Comparison of ENCODE assay signal across 1 cellular context in the genomic region with DNA sequence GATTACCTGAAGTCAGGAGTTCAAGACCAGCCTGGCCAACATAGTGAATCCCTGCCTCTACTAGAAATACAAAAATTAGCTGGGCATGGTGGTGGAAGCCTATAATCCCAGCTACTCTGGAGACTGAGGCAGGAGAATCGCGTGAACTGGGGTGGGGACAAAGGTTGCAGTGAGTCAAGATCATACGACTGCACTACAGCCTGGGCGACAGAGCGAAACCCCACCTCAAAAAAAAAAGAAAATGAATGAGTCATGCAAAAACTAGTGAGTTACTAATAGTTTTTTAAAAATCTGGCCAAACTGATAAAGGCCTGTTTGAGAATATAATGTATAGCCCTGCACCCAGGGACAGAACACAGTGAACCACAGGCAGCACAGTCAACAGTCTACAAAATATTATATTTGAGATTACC.
TF ChIP-seq lines count a peak whose summit lies in the region.

No MANE protein-coding gene starts in this region.

TF ChIP-seq in K562, 482 proteins besides CTCF, POLR2A, EP300 and RAD21 (continued from another document and continues in another):
- TF ChIP-seq ELF2 (CRISPR knock-in tag; IDR thresholded peaks at IDR 0.05) (no peak), BMI1 (IDR thresholded peaks at IDR 0.05; ENCODE audit: low read length) (no peak), HMG20B (CRISPR knock-in tag; IDR thresholded peaks at IDR 0.05) (no peak), RBM22 (IDR thresholded peaks at IDR 0.05; ENCODE audit: low read depth, low read length, poor library complexity, severe bottlenecking) (no peak), MAFF (IDR thresholded peaks at IDR 0.05; ENCODE audit: low read length) (peak; percentile 43; the same call in 1 of the 2 replicates), NELFE (IDR thresholded peaks at IDR 0.05; ENCODE audit: insufficient read depth, insufficient read length) (no peak), NR1H2 (CRISPR knock-in tag; IDR thresholded peaks at IDR 0.05) (no peak), FOSL1 (tag; conservative IDR thresholded peaks at IDR 0.05) (peak; percentile 99), ZNF24 (IDR thresholded peaks at IDR 0.05) (no peak), SAP30 (IDR thresholded peaks at IDR 0.05; ENCODE audit: borderline replicate concordance, insufficient read depth, low read depth, low read length, poor library complexity, severe bottlenecking) (no peak), MIER1 (IDR thresholded peaks at IDR 0.05; ENCODE audit: low read depth) (no peak), ATF7 (IDR thresholded peaks at IDR 0.05) (peak; percentile 66), HDAC3 (IDR thresholded peaks at IDR 0.05; ENCODE audit: borderline replicate concordance, partially characterized antibody) (no peak), ZFP36 (IDR thresholded peaks at IDR 0.05; ENCODE audit: low read depth, low read length, partially characterized antibody) (no peak), SMARCC2 (IDR thresholded peaks at IDR 0.05; ENCODE audit: low read depth) (peak; percentile 76), HNRNPK (IDR thresholded peaks at IDR 0.05; ENCODE audit: low read depth, low read length, poor library complexity, severe bottlenecking) (no peak), FOXJ3 (CRISPR knock-in tag; IDR thresholded peaks at IDR 0.05) (no peak), GATAD2A (IDR thresholded peaks at IDR 0.05) (no peak), LARP7 (IDR thresholded peaks at IDR 0.05) (no peak), ZNF12 (CRISPR knock-in tag; IDR thresholded peaks at IDR 0.05) (no peak), CTBP1 (IDR thresholded peaks at IDR 0.05; ENCODE audit: borderline replicate concordance) (no peak), XRCC5 (IDR thresholded peaks at IDR 0.05; ENCODE audit: low read depth, low read length) (no peak), RB1 (IDR thresholded peaks at IDR 0.05; ENCODE audit: low read depth) (no peak), PPARD (CRISPR knock-in tag; IDR thresholded peaks at IDR 0.05) (no peak), POLR2B (IDR thresholded peaks at IDR 0.05; ENCODE audit: low read depth, partially characterized antibody) (no peak), DNMT1 (IDR thresholded peaks at IDR 0.05) (no peak), BRF1 (IDR thresholded peaks at IDR 0.05; ENCODE audit: borderline replicate concordance, extremely low read depth, insufficient read length) (no peak)
- TF ChIP-seq, protein P1, sequence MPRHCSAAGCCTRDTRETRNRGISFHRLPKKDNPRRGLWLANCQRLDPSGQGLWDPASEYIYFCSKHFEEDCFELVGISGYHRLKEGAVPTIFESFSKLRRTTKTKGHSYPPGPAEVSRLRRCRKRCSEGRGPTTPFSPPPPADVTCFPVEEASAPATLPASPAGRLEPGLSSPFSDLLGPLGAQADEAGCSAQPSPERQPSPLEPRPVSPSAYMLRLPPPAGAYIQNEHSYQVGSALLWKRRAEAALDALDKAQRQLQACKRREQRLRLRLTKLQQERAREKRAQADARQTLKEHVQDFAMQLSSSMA (CRISPR knock-in tag; IDR thresholded peaks at IDR 0.05): no peak
- TF ChIP-seq, protein P2, sequence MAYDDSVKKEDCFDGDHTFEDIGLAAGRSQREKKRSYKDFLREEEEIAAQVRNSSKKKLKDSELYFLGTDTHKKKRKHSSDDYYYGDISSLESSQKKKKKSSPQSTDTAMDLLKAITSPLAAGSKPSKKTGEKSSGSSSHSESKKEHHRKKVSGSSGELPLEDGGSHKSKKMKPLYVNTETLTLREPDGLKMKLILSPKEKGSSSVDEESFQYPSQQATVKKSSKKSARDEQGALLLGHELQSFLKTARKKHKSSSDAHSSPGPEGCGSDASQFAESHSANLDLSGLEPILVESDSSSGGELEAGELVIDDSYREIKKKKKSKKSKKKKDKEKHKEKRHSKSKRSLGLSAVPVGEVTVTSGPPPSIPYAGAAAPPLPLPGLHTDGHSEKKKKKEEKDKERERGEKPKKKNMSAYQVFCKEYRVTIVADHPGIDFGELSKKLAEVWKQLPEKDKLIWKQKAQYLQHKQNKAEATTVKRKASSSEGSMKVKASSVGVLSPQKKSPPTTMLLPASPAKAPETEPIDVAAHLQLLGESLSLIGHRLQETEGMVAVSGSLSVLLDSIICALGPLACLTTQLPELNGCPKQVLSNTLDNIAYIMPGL (CRISPR knock-in tag; IDR thresholded peaks at IDR 0.05): no peak
- TF ChIP-seq, protein P3, sequence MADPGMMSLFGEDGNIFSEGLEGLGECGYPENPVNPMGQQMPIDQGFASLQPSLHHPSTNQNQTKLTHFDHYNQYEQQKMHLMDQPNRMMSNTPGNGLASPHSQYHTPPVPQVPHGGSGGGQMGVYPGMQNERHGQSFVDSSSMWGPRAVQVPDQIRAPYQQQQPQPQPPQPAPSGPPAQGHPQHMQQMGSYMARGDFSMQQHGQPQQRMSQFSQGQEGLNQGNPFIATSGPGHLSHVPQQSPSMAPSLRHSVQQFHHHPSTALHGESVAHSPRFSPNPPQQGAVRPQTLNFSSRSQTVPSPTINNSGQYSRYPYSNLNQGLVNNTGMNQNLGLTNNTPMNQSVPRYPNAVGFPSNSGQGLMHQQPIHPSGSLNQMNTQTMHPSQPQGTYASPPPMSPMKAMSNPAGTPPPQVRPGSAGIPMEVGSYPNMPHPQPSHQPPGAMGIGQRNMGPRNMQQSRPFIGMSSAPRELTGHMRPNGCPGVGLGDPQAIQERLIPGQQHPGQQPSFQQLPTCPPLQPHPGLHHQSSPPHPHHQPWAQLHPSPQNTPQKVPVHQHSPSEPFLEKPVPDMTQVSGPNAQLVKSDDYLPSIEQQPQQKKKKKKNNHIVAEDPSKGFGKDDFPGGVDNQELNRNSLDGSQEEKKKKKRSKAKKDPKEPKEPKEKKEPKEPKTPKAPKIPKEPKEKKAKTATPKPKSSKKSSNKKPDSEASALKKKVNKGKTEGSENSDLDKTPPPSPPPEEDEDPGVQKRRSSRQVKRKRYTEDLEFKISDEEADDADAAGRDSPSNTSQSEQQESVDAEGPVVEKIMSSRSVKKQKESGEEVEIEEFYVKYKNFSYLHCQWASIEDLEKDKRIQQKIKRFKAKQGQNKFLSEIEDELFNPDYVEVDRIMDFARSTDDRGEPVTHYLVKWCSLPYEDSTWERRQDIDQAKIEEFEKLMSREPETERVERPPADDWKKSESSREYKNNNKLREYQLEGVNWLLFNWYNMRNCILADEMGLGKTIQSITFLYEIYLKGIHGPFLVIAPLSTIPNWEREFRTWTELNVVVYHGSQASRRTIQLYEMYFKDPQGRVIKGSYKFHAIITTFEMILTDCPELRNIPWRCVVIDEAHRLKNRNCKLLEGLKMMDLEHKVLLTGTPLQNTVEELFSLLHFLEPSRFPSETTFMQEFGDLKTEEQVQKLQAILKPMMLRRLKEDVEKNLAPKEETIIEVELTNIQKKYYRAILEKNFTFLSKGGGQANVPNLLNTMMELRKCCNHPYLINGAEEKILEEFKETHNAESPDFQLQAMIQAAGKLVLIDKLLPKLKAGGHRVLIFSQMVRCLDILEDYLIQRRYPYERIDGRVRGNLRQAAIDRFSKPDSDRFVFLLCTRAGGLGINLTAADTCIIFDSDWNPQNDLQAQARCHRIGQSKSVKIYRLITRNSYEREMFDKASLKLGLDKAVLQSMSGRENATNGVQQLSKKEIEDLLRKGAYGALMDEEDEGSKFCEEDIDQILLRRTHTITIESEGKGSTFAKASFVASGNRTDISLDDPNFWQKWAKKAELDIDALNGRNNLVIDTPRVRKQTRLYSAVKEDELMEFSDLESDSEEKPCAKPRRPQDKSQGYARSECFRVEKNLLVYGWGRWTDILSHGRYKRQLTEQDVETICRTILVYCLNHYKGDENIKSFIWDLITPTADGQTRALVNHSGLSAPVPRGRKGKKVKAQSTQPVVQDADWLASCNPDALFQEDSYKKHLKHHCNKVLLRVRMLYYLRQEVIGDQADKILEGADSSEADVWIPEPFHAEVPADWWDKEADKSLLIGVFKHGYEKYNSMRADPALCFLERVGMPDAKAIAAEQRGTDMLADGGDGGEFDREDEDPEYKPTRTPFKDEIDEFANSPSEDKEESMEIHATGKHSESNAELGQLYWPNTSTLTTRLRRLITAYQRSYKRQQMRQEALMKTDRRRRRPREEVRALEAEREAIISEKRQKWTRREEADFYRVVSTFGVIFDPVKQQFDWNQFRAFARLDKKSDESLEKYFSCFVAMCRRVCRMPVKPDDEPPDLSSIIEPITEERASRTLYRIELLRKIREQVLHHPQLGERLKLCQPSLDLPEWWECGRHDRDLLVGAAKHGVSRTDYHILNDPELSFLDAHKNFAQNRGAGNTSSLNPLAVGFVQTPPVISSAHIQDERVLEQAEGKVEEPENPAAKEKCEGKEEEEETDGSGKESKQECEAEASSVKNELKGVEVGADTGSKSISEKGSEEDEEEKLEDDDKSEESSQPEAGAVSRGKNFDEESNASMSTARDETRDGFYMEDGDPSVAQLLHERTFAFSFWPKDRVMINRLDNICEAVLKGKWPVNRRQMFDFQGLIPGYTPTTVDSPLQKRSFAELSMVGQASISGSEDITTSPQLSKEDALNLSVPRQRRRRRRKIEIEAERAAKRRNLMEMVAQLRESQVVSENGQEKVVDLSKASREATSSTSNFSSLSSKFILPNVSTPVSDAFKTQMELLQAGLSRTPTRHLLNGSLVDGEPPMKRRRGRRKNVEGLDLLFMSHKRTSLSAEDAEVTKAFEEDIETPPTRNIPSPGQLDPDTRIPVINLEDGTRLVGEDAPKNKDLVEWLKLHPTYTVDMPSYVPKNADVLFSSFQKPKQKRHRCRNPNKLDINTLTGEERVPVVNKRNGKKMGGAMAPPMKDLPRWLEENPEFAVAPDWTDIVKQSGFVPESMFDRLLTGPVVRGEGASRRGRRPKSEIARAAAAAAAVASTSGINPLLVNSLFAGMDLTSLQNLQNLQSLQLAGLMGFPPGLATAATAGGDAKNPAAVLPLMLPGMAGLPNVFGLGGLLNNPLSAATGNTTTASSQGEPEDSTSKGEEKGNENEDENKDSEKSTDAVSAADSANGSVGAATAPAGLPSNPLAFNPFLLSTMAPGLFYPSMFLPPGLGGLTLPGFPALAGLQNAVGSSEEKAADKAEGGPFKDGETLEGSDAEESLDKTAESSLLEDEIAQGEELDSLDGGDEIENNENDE (IDR thresholded peaks at IDR 0.05; ENCODE audit: low read depth, low read length): no peak
- TF ChIP-seq, protein P4, sequence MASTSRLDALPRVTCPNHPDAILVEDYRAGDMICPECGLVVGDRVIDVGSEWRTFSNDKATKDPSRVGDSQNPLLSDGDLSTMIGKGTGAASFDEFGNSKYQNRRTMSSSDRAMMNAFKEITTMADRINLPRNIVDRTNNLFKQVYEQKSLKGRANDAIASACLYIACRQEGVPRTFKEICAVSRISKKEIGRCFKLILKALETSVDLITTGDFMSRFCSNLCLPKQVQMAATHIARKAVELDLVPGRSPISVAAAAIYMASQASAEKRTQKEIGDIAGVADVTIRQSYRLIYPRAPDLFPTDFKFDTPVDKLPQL (IDR thresholded peaks at IDR 0.05; ENCODE audit: extremely low read depth, insufficient read length): no peak
- TF ChIP-seq, protein P5, sequence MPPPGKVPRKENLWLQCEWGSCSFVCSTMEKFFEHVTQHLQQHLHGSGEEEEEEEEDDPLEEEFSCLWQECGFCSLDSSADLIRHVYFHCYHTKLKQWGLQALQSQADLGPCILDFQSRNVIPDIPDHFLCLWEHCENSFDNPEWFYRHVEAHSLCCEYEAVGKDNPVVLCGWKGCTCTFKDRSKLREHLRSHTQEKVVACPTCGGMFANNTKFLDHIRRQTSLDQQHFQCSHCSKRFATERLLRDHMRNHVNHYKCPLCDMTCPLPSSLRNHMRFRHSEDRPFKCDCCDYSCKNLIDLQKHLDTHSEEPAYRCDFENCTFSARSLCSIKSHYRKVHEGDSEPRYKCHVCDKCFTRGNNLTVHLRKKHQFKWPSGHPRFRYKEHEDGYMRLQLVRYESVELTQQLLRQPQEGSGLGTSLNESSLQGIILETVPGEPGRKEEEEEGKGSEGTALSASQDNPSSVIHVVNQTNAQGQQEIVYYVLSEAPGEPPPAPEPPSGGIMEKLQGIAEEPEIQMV (tag; conservative IDR thresholded peaks at IDR 0.05; ENCODE audit: low read depth): no peak; the same call in 1 of the 2 replicates
- TF ChIP-seq, protein P6, sequence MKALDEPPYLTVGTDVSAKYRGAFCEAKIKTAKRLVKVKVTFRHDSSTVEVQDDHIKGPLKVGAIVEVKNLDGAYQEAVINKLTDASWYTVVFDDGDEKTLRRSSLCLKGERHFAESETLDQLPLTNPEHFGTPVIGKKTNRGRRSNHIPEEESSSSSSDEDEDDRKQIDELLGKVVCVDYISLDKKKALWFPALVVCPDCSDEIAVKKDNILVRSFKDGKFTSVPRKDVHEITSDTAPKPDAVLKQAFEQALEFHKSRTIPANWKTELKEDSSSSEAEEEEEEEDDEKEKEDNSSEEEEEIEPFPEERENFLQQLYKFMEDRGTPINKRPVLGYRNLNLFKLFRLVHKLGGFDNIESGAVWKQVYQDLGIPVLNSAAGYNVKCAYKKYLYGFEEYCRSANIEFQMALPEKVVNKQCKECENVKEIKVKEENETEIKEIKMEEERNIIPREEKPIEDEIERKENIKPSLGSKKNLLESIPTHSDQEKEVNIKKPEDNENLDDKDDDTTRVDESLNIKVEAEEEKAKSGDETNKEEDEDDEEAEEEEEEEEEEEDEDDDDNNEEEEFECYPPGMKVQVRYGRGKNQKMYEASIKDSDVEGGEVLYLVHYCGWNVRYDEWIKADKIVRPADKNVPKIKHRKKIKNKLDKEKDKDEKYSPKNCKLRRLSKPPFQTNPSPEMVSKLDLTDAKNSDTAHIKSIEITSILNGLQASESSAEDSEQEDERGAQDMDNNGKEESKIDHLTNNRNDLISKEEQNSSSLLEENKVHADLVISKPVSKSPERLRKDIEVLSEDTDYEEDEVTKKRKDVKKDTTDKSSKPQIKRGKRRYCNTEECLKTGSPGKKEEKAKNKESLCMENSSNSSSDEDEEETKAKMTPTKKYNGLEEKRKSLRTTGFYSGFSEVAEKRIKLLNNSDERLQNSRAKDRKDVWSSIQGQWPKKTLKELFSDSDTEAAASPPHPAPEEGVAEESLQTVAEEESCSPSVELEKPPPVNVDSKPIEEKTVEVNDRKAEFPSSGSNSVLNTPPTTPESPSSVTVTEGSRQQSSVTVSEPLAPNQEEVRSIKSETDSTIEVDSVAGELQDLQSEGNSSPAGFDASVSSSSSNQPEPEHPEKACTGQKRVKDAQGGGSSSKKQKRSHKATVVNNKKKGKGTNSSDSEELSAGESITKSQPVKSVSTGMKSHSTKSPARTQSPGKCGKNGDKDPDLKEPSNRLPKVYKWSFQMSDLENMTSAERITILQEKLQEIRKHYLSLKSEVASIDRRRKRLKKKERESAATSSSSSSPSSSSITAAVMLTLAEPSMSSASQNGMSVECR (CRISPR knock-in tag; IDR thresholded peaks at IDR 0.05): no peak
- TF ChIP-seq, protein P7, sequence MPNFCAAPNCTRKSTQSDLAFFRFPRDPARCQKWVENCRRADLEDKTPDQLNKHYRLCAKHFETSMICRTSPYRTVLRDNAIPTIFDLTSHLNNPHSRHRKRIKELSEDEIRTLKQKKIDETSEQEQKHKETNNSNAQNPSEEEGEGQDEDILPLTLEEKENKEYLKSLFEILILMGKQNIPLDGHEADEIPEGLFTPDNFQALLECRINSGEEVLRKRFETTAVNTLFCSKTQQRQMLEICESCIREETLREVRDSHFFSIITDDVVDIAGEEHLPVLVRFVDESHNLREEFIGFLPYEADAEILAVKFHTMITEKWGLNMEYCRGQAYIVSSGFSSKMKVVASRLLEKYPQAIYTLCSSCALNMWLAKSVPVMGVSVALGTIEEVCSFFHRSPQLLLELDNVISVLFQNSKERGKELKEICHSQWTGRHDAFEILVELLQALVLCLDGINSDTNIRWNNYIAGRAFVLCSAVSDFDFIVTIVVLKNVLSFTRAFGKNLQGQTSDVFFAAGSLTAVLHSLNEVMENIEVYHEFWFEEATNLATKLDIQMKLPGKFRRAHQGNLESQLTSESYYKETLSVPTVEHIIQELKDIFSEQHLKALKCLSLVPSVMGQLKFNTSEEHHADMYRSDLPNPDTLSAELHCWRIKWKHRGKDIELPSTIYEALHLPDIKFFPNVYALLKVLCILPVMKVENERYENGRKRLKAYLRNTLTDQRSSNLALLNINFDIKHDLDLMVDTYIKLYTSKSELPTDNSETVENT (CRISPR knock-in tag; IDR thresholded peaks at IDR 0.05): no peak
